1 cellular context compared by ENCODE assay signal in the genomic region with DNA sequence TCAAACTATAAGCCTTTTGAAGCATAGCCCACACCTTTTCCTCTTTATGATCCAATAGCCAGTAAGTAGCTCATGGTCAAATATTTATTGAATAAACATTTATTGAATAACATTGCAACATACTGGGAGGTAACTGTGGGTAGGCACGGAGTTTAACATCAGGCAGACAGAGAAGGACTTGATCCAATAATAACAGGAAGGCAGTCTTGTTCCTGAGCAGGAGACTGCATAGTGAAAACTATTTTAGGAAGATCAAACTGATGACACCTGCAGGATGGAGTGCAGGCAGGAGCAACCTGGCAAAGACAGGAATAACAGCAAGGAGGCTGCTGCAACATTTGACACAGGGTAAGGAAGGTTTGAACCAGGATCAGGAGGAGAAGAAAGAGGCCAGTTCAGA.
TF ChIP-seq lines count a peak whose summit lies in the region.

No MANE protein-coding gene starts in this region.

TF ChIP-seq in liver, 16 proteins besides CTCF, POLR2A, EP300 and RAD21 (continued from another document):
- TF ChIP-seq JUND (IDR thresholded peaks at IDR 0.05) (peak in 1 of 2 donors; percentile 61), YY1 (IDR thresholded peaks at IDR 0.05) (peak; percentile 77), FOXA2 (IDR thresholded peaks at IDR 0.05) (peak; percentile 64), HNF4A (conservative IDR thresholded peaks at IDR 0.05) (peak; percentile 61 to 77), EGR1 (IDR thresholded peaks at IDR 0.05; ENCODE audit: low read depth in 2 of 2) (peak in 1 of 2 donors; percentile 18), TAF1 (conservative IDR thresholded peaks at IDR 0.05) (peak; percentile 39)
